In genomic region chr3:196127308-196128040, GRCh38 we compare ENCODE assay signal across 2 cellular contexts.
A peak's percentile ranks its signal among the peaks of the same experiment; 100 is the strongest.
TF ChIP-seq lines count a peak whose summit lies in the region.

No MANE protein-coding gene starts in this region.

TF ChIP-seq in K562, 482 proteins besides CTCF, POLR2A, EP300 and RAD21 (continues in another document):
- TF ChIP-seq GTF2F1 (IDR thresholded peaks at IDR 0.05; ENCODE audit: low read depth, low read length) (no peak), ZNF224 (CRISPR knock-in tag; IDR thresholded peaks at IDR 0.05) (no peak), CCAR2 (IDR thresholded peaks at IDR 0.05; ENCODE audit: low read depth, low read length) (no peak), ZBTB11 (CRISPR knock-in tag; IDR thresholded peaks at IDR 0.05) (peak in 1 of 3 experiments; percentile 32; a peak in 1 of 6 replicates), RBM14 (IDR thresholded peaks at IDR 0.05; ENCODE audit: borderline replicate concordance, insufficient read depth, low read depth, low read length) (no peak), RERE (CRISPR knock-in tag; IDR thresholded peaks at IDR 0.05; ENCODE audit: borderline replicate concordance) (no peak), FOXO4 (CRISPR knock-in tag; IDR thresholded peaks at IDR 0.05) (no peak), TARDBP (IDR thresholded peaks at IDR 0.05) (0 out of 2 replicates have a peak, but pooled peaks have one; percentile 23), HMG20B (CRISPR knock-in tag; IDR thresholded peaks at IDR 0.05) (no peak), SMARCC2 (IDR thresholded peaks at IDR 0.05; ENCODE audit: low read depth) (no peak; the same call in 1 of the 2 replicates), NEUROD1 (IDR thresholded peaks at IDR 0.05; ENCODE audit: borderline replicate concordance, low read depth, low read length, partially characterized antibody) (peak; percentile 58)
- TF ChIP-seq, protein P1, sequence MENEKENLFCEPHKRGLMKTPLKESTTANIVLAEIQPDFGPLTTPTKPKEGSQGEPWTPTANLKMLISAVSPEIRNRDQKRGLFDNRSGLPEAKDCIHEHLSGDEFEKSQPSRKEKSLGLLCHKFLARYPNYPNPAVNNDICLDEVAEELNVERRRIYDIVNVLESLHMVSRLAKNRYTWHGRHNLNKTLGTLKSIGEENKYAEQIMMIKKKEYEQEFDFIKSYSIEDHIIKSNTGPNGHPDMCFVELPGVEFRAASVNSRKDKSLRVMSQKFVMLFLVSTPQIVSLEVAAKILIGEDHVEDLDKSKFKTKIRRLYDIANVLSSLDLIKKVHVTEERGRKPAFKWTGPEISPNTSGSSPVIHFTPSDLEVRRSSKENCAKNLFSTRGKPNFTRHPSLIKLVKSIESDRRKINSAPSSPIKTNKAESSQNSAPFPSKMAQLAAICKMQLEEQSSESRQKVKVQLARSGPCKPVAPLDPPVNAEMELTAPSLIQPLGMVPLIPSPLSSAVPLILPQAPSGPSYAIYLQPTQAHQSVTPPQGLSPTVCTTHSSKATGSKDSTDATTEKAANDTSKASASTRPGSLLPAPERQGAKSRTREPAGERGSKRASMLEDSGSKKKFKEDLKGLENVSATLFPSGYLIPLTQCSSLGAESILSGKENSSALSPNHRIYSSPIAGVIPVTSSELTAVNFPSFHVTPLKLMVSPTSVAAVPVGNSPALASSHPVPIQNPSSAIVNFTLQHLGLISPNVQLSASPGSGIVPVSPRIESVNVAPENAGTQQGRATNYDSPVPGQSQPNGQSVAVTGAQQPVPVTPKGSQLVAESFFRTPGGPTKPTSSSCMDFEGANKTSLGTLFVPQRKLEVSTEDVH (IDR thresholded peaks at IDR 0.05; ENCODE audit: low read depth, partially characterized antibody), result no peak

TF ChIP-seq in SK-N-SH, 30 proteins besides CTCF, POLR2A, EP300 and RAD21:
- TF ChIP-seq PBX3 (IDR thresholded peaks at IDR 0.05), result no peak
- no peak for TF ChIP-seq TEAD4 (IDR thresholded peaks at IDR 0.05; ENCODE audit: borderline replicate concordance, insufficient read depth)
